Comparison of ENCODE assay signal across 20 cellular contexts in the genomic region with DNA sequence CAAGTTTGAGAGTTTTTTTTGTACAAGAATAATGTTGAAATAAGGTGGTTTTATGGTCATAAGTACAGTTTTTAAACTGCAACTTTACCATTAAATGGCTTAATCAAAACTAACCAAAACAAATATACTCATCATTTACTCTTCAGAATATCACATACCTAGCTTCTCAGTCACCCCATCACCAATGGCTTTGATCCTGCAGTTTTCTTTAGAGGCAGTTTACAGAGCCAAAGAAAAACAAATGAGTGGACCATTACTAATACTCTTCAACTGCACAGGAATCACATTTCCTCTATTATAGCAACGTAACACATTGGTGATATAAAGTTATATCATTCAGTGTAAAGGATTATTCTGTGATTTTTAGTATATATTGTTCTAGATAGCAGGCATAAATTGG.
DNase-seq lines count a peak whose midpoint lies in the region; FAIRE-seq and TF ChIP-seq lines count a peak whose summit lies in the region.
"Had no signal": no experiment of that assay in that cellular context is flagged by ENCODE, and none has a peak within 500 bp of the region (broad histone marks: within the 10 kb centered on the region; RNA-seq: fewer than 3 reads in every experiment).

No MANE protein-coding gene starts in this region.

- no peak overlapping the region for H3K4me3 ChIP-seq in bronchial epithelial cell (ENCODE audit: low read depth, low read length)
- no peak overlapping the region for H3K4me3 ChIP-seq in lower leg skin (ENCODE audit: low read depth, poor library complexity, severe bottlenecking)

- no peaks in the 10 kb centered on the region for H3K27me3 ChIP-seq in bronchial epithelial cell (ENCODE audit: control insufficient read depth, insufficient read depth, low read length)

- 75 to 77% methylated on average over 1 of the region's 1 CpG for WGBS in lower leg skin, 2 donors

- H3K36me3 ChIP-seq in bronchial epithelial cell (ENCODE audit: control insufficient read depth, insufficient read depth, low read length) = no peaks in the 10 kb centered on the region

- TF ChIP-seq CTCF in bronchial epithelial cell (IDR thresholded peaks at IDR 0.05; ENCODE audit: insufficient read depth, low read length, severe bottlenecking) = no peak
- TF ChIP-seq CTCF in lower leg skin (IDR thresholded peaks at IDR 0.05) = no peak

- no peak for TF ChIP-seq POLR2A in lower leg skin (IDR thresholded peaks at IDR 0.05)

- intact Hi-C loops in lower leg skin (cut with DNase I; ENCODE audit: low total_unique reads) = no loop called here

- DNase-seq in HPDE6-E6E7 (ENCODE audit: extremely low spot score) (peak; percentile 16), T1000 (lab: John Stamatoyannopoulos, UW) (peak; percentile 9), bronchial epithelial cell (ENCODE audit: low read depth) (peak; percentile 35), kidney tubule cell (ENCODE audit: low spot score) (peak; percentile 12), activated T-cell treated with anti-CD3 and anti-CD28 coated beads for 4 hours (no peak), NCI-H524 (lab: John Stamatoyannopoulos, UW) (no peak), lower leg skin (ENCODE audit: low spot score in 2 of 2) (no peak), NCI-H1048 (lab: John Stamatoyannopoulos, UW) (no peak)
- DNase-seq: AML-193; CD4-positive, CD25-positive, alpha-beta regulatory T cell; DMS79 treated with DMSO at 0.1 percent for 48 hours; GF-D8; GOT3; Kasumi-1; MV-4-11; NCI-H146; NCI-H2107; NCI-H226; NCI-H69; SK-N-SH had no signal

- FAIRE-seq in bronchial epithelial cell (lab: Jason Lieb, UNC) = no peak

Comparison
In these comparisons a context has a peak if more than half of its experiments do, and no peak if none do; other contexts are left out.
1. DNase-seq: peak in HPDE6-E6E7 (single experiment), T1000 (single experiment), bronchial epithelial cell (single experiment) and kidney tubule cell (single experiment); none in activated T-cell treated with anti-CD3 and anti-CD28 coated beads for 4 hours (single experiment), NCI-H524 (0 of 2), lower leg skin (0 of 2) and NCI-H1048 (single experiment).